1 cellular context compared by ENCODE assay signal in genomic region chr10:2948127-2948854, GRCh38.
A peak's percentile ranks its signal among the peaks of the same experiment; 100 is the strongest.
TF ChIP-seq lines count a peak whose summit lies in the region.

No MANE protein-coding gene starts in this region.

TF ChIP-seq in GM12878, 131 proteins besides CTCF, POLR2A, EP300 and RAD21 (continued from another document and continues in another):
- TF ChIP-seq MEF2A (IDR thresholded peaks at IDR 0.05; ENCODE audit: insufficient read depth, low read depth, low read length) = peak; percentile 52; the same call in 1 of the 2 replicates
- TF ChIP-seq ZBED1 (IDR thresholded peaks at IDR 0.05; ENCODE audit: borderline replicate concordance) = 0 out of 2 replicates have a peak, but pooled peaks have one; percentile 30
- TF ChIP-seq ZNF384 (IDR thresholded peaks at IDR 0.05; ENCODE audit: borderline replicate concordance, low read depth, low read length) = no peak
- no peak for TF ChIP-seq EGR1 (IDR thresholded peaks at IDR 0.05; ENCODE audit: borderline replicate concordance in 1 of 2, low read depth in 2 of 2, low read length in 2 of 2)
- no peak for TF ChIP-seq POLR2AphosphoS5 (IDR thresholded peaks at IDR 0.05; ENCODE audit: low read length)
- 0 out of 2 replicates have a peak, but pooled peaks have one; percentile 22 for TF ChIP-seq FOXM1 (IDR thresholded peaks at IDR 0.05; ENCODE audit: low read depth, low read length)
- no peak for TF ChIP-seq RELA (IDR thresholded peaks at IDR 0.05; ENCODE audit: borderline replicate concordance, partially characterized antibody)
- 0 out of 2 replicates have a peak, but pooled peaks have one; percentile 17 for TF ChIP-seq PKNOX1 (IDR thresholded peaks at IDR 0.05)
- TF ChIP-seq ELK1 (IDR thresholded peaks at IDR 0.05; ENCODE audit: low read depth, low read length) = no peak
- no peak for TF ChIP-seq PML (IDR thresholded peaks at IDR 0.05; ENCODE audit: low read length)
- TF ChIP-seq MTA3 (IDR thresholded peaks at IDR 0.05; ENCODE audit: borderline replicate concordance, low read length) = no peak
- TF ChIP-seq ZNF622 (IDR thresholded peaks at IDR 0.05) = no peak
- no peak for TF ChIP-seq CHD2 (IDR thresholded peaks at IDR 0.05; ENCODE audit: borderline replicate concordance, low read depth, low read length)
- TF ChIP-seq IKZF1 (conservative IDR thresholded peaks at IDR 0.05) = peak; percentile 52
- TF ChIP-seq BACH1 (IDR thresholded peaks at IDR 0.05; ENCODE audit: borderline replicate concordance) = no peak
- TF ChIP-seq SUPT20H (IDR thresholded peaks at IDR 0.05; ENCODE audit: borderline replicate concordance, control insufficient read depth, low read depth, low read length) = no peak
- no peak for TF ChIP-seq ZBTB4 (CRISPR knock-in tag; IDR thresholded peaks at IDR 0.05)
- no peak for TF ChIP-seq GABPA (IDR thresholded peaks at IDR 0.05; ENCODE audit: low read depth)
- TF ChIP-seq BMI1 (IDR thresholded peaks at IDR 0.05; ENCODE audit: borderline replicate concordance) = no peak
- TF ChIP-seq CHD4 (IDR thresholded peaks at IDR 0.05) = no peak
- TF ChIP-seq BHLHE40 (IDR thresholded peaks at IDR 0.05; ENCODE audit: borderline replicate concordance in 1 of 2, low read depth in 2 of 2, low read length in 1 of 2) = peak in 1 of 2 experiments; percentile 33; a peak in 2 of 4 replicates
- no peak for TF ChIP-seq SREBF2 (IDR thresholded peaks at IDR 0.05; ENCODE audit: low read length)
- TF ChIP-seq ASH2L (IDR thresholded peaks at IDR 0.05; ENCODE audit: borderline replicate concordance, low read depth) = no peak
- TF ChIP-seq EED (IDR thresholded peaks at IDR 0.05; ENCODE audit: low read depth) = no peak
- TF ChIP-seq NR2C2 (IDR thresholded peaks at IDR 0.05; ENCODE audit: borderline replicate concordance, control insufficient read depth, insufficient read length, low read depth) = no peak
- TF ChIP-seq POU2F2 (IDR thresholded peaks at IDR 0.05; ENCODE audit: borderline replicate concordance, low read depth, low read length) = no peak
- TF ChIP-seq USF1 (IDR thresholded peaks at IDR 0.05; ENCODE audit: borderline replicate concordance, extremely low read length, insufficient read depth, low read depth, low read length) = no peak
- no peak for TF ChIP-seq IRF3 (IDR thresholded peaks at IDR 0.05)
- TF ChIP-seq RB1 (IDR thresholded peaks at IDR 0.05; ENCODE audit: borderline replicate concordance) = no peak
- TF ChIP-seq EZH2 (IDR thresholded peaks at IDR 0.05; ENCODE audit: borderline replicate concordance, control insufficient read depth, low read depth, low read length) = no peak
- TF ChIP-seq PAX8 (IDR thresholded peaks at IDR 0.05) = no peak
- TF ChIP-seq BCL3 (IDR thresholded peaks at IDR 0.05; ENCODE audit: borderline replicate concordance, insufficient read depth, low read depth, low read length, poor library complexity, severe bottlenecking) = no peak
- no peak for TF ChIP-seq ESRRA (IDR thresholded peaks at IDR 0.05; ENCODE audit: low read length)
- TF ChIP-seq TARDBP (IDR thresholded peaks at IDR 0.05; ENCODE audit: borderline replicate concordance) = no peak
- 0 out of 2 replicates have a peak, but pooled peaks have one; percentile 5 for TF ChIP-seq NR2C1 (IDR thresholded peaks at IDR 0.05)
- peak; percentile 63 for TF ChIP-seq NR2F1 (conservative IDR thresholded peaks at IDR 0.05)
- no peak for TF ChIP-seq NFYA (IDR thresholded peaks at IDR 0.05; ENCODE audit: borderline replicate concordance, low read depth, low read length)
- no peak for TF ChIP-seq SKIL (IDR thresholded peaks at IDR 0.05; ENCODE audit: low read depth, poor library complexity, severe bottlenecking)
- no peak for TF ChIP-seq STAT3 (IDR thresholded peaks at IDR 0.05; ENCODE audit: low read depth, low read length)
- TF ChIP-seq REST (IDR thresholded peaks at IDR 0.05; ENCODE audit: low read depth, low read length) = no peak
- peak; percentile 90 for TF ChIP-seq IRF4 (IDR thresholded peaks at IDR 0.05; ENCODE audit: low read depth, low read length)
- no peak for TF ChIP-seq KLF5 (IDR thresholded peaks at IDR 0.05; ENCODE audit: partially characterized antibody)
- no peak for TF ChIP-seq IRF5 (IDR thresholded peaks at IDR 0.05; ENCODE audit: borderline replicate concordance)
- no peak for TF ChIP-seq NKRF (conservative IDR thresholded peaks at IDR 0.05)
- no peak for TF ChIP-seq ZSCAN29 (IDR thresholded peaks at IDR 0.05)
- no peak for TF ChIP-seq RFX5 (IDR thresholded peaks at IDR 0.05; ENCODE audit: low read depth, low read length)
- no peak for TF ChIP-seq SREBF1 (IDR thresholded peaks at IDR 0.05; ENCODE audit: low read length)
- TF ChIP-seq LARP7 (IDR thresholded peaks at IDR 0.05) = no peak
- TF ChIP-seq BRCA1 (IDR thresholded peaks at IDR 0.05; ENCODE audit: low read depth, low read length) = no peak
